In the genomic region with DNA sequence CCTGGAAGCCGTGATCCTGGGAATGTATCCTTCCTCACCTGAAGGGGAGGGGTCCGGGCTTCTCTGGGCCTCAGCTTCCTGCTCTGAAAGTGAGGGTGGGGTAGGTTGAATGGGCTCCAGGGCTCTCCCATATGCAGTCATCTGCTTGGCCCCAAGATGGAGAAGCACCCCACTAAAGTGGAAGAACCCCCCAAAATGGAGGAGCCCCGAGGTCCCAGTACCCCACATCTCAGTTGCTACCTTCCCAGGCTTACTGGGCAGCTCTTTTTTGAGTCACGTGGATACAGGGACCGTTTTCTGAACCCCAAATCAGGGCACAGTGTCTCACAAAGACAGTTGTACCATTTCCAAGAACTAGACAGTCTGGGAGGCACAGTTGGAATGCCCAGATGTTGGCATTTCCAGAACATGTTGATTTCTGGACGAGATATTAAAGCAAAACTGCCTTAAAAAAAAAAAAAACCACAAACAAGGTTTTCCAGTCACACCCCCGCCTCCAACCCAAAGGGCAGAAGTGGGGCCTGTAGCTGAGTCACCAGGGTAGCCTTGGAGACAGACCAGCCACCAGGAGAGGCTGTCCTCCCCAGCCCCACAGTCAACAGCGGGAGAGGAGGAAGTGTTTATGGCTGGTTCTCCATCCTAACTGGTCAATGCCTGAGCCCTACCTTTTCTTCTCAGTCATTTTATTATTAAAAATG, we compare ENCODE assay signal across 8 cellular contexts. TPM values are rescaled to one million over a fixed set of nuclear protein-coding genes. Genes with fewer than 3 reads are reported as not detected.
DNase-seq lines count a peak whose midpoint lies in the region; ATAC-seq, FAIRE-seq and TF ChIP-seq lines count a peak whose summit lies in the region.

No MANE protein-coding gene starts in this region.

- H3K4me3 ChIP-seq in SK-N-SH (ENCODE audit: low read depth in 2 of 2, low read length in 1 of 2): no peak overlapping the region
- H3K4me3 ChIP-seq in esophagus (ENCODE audit: low read depth in 1 of 2, low read length in 2 of 2): no peak overlapping the region
- H3K4me3 ChIP-seq in small intestine (ENCODE audit: low read depth in 1 of 2, low read length in 2 of 2): no peak overlapping the region

- H3K27me3 Mint-ChIP-seq in natural killer cell treated with Interleukin-12 subunit alpha and Interleukin-12 subunit beta and Interleukin-15 and Interleukin-18, amount 100 ng/mL, for 72 hours: no peaks in the 10 kb centered on the region

- peak; percentile 16; the same call in 1 of the 2 replicates for TF ChIP-seq CTCF in SK-N-SH (IDR thresholded peaks at IDR 0.05)

- peaks cover 14 to 30% of the 10 kb centered on the region in 2 experiments for H3K4me1 ChIP-seq in SK-N-SH (ENCODE audit: control insufficient read depth in 1 of 2, insufficient read depth in 2 of 2, low read depth in 1 of 2, low read length in 1 of 2)
- no peaks in the 10 kb centered on the region for H3K4me1 ChIP-seq in esophagus (ENCODE audit: control insufficient read depth in 2 of 2, insufficient read depth in 2 of 2, low read length in 1 of 2)
- H3K4me1 ChIP-seq in small intestine (ENCODE audit: control insufficient read depth in 2 of 2, insufficient read depth in 1 of 2, low read depth in 1 of 2, low read length in 1 of 2): no peaks in the 10 kb centered on the region

- TF ChIP-seq RAD21 in SK-N-SH (IDR thresholded peaks at IDR 0.05; ENCODE audit: low read length): no peak

- FAIRE-seq in GM12891 (lab: Jason Lieb, UNC) (peak; percentile 16), small intestine (lab: Jason Lieb, UNC) (no peak)

- H3K36me3 ChIP-seq in SK-N-SH (replicated peaks in 1 of 2; ENCODE audit: control insufficient read depth in 1 of 2, insufficient read depth in 2 of 2, low read length in 1 of 2) (no peaks in the 10 kb centered on the region), esophagus (ENCODE audit: control insufficient read depth in 2 of 2, insufficient read depth in 2 of 2, low read length in 1 of 2) (no peaks in the 10 kb centered on the region), small intestine (ENCODE audit: control insufficient read depth in 2 of 2, insufficient read depth in 2 of 2, low read length in 2 of 2) (no peaks in the 10 kb centered on the region)

- H3K9ac ChIP-seq in SK-N-SH: no peak overlapping the region

- H3K27me3 ChIP-seq in SK-N-SH (ENCODE audit: insufficient read depth) (no peaks in the 10 kb centered on the region), esophagus (ENCODE audit: control insufficient read depth in 1 of 2, insufficient read depth in 2 of 2, low read length in 2 of 2) (no peaks in the 10 kb centered on the region), small intestine (ENCODE audit: control insufficient read depth in 2 of 2, insufficient read depth in 2 of 2, low read length in 2 of 2) (no peaks in the 10 kb centered on the region)

- no peak; a peak in 1 of 4 replicates for TF ChIP-seq EP300 in SK-N-SH (IDR thresholded peaks at IDR 0.05; ENCODE audit: borderline replicate concordance in 1 of 2, low read depth in 1 of 2, low read length in 1 of 2)

- H3K9me3 ChIP-seq in SK-N-SH: no peaks in the 10 kb centered on the region
- H3K9me3 ChIP-seq in esophagus (ENCODE audit: control insufficient read depth in 2 of 2, insufficient read depth in 1 of 2, low read depth in 1 of 2, low read length in 1 of 2): no peaks in the 10 kb centered on the region
- no peaks in the 10 kb centered on the region for H3K9me3 ChIP-seq in small intestine (ENCODE audit: control insufficient read depth, low read depth)

- H3K4me1 Mint-ChIP-seq in natural killer cell treated with Interleukin-12 subunit alpha and Interleukin-12 subunit beta and Interleukin-15 and Interleukin-18, amount 100 ng/mL, for 72 hours (ENCODE audit: low read depth in 2 of 2): peaks cover 9 to 14% of the 10 kb centered on the region in 2 donors

- peak overlapping the region; percentile 65 for H3K4me2 ChIP-seq in SK-N-SH

- H4K20me1 ChIP-seq in SK-N-SH (ENCODE audit: insufficient read depth): no peaks in the 10 kb centered on the region

- DNase-seq in GM12891 (ENCODE audit: insufficient read length, low spot score) (no peak), SK-N-SH (peak; percentile 69), small intestine (no peak), HuH-7.5 (ENCODE audit: low spot score) (no peak), NCI-H1048 (lab: John Stamatoyannopoulos, UW) (no peak)
- DNase-seq in natural killer cell treated with Interleukin-12 subunit alpha and Interleukin-12 subunit beta and Interleukin-15 and Interleukin-18, amount 100 ng/mL, for 72 hours (ENCODE audit: low spot score): no peak

- no peaks in the 10 kb centered on the region for H3F3A ChIP-seq in SK-N-SH (replicated peaks; ENCODE audit: insufficient read depth)

- peak; percentile 66 to 68 for ATAC-seq in natural killer cell treated with Interleukin-12 subunit alpha and Interleukin-12 subunit beta and Interleukin-15 and Interleukin-18, amount 100 ng/mL, for 72 hours
- ATAC-seq in HG03354 (IDR thresholded peaks at IDR 0.05; ENCODE audit: poor library complexity, severe bottlenecking, unreplicated experiment): no peak

- H3K9me3 Mint-ChIP-seq in natural killer cell treated with Interleukin-12 subunit alpha and Interleukin-12 subunit beta and Interleukin-15 and Interleukin-18, amount 100 ng/mL, for 72 hours: no peaks in the 10 kb centered on the region

- H3K79me2 ChIP-seq in SK-N-SH (ENCODE audit: insufficient read depth): no peaks in the 10 kb centered on the region

- no peaks in the 10 kb centered on the region for H3K36me3 Mint-ChIP-seq in natural killer cell treated with Interleukin-12 subunit alpha and Interleukin-12 subunit beta and Interleukin-15 and Interleukin-18, amount 100 ng/mL, for 72 hours

- POLR2A ChIA-PET in SK-N-SH (lab: Yijun Ruan, JAX): no interaction called here

- TF ChIP-seq POLR2A in GM12891 (IDR thresholded peaks at IDR 0.05; ENCODE audit: low read depth, low read length): no peak

- H3K27ac ChIP-seq in SK-N-SH (ENCODE audit: low read depth in 2 of 2, low read length in 1 of 2) (peak overlapping the region; percentile 64 to 75), esophagus (ENCODE audit: low read depth in 2 of 2, low read length in 1 of 2) (peak overlapping the region; percentile 22 to 38), small intestine (ENCODE audit: low read depth in 1 of 2, low read length in 1 of 2) (peak overlapping the region in 1 of 2 donors; percentile 77)

- H3K9me2 ChIP-seq in SK-N-SH: no peaks in the 10 kb centered on the region

- CTCF ChIA-PET in SK-N-SH (lab: Yijun Ruan, JAX): interaction anchor here (1.0 to 5.7 kb wide), 5 partner anchors 7 to 723 kb away, joined by 3 to 23 read pairs (median 9); no protein-coding TSS in a partner anchor

- H3K4me3 Mint-ChIP-seq in natural killer cell treated with Interleukin-12 subunit alpha and Interleukin-12 subunit beta and Interleukin-15 and Interleukin-18, amount 100 ng/mL, for 72 hours: no peak overlapping the region

- H2AFZ ChIP-seq in SK-N-SH (ENCODE audit: low read depth): peak overlapping the region; percentile 54

- WGBS in SK-N-SH (ENCODE audit: low lambda C conversion rate): 46% methylated on average over 8 of the region's 8 CpGs
- WGBS in esophagus, 2 donors: 28 to 34% methylated on average over 8 of the region's 8 CpGs
- 11 to 34% (median 30%) methylated on average over 8 of the region's 8 CpGs for WGBS in small intestine, 3 donors

- no peak overlapping the region for H3K27ac Mint-ChIP-seq in natural killer cell treated with Interleukin-12 subunit alpha and Interleukin-12 subunit beta and Interleukin-15 and Interleukin-18, amount 100 ng/mL, for 72 hours

TF ChIP-seq in GM12891, 5 proteins besides CTCF, POLR2A, EP300 and RAD21:
- no peak for TF ChIP-seq TAF1 (IDR thresholded peaks at IDR 0.05; ENCODE audit: low read depth, low read length)
- no peak for TF ChIP-seq POLR2AphosphoS5 (IDR thresholded peaks at IDR 0.05; ENCODE audit: low read depth, low read length)
- TF ChIP-seq PAX5 (IDR thresholded peaks at IDR 0.05; ENCODE audit: insufficient read depth, low read length, severe bottlenecking): no peak
- no peak for TF ChIP-seq SPI1 (IDR thresholded peaks at IDR 0.05; ENCODE audit: low read depth, low read length)
- no peak for TF ChIP-seq POU2F2 (IDR thresholded peaks at IDR 0.05; ENCODE audit: low read depth, low read length)

TF ChIP-seq in SK-N-SH, 30 proteins besides CTCF, POLR2A, EP300 and RAD21 (continues in another document):
- TF ChIP-seq TEAD4 (IDR thresholded peaks at IDR 0.05; ENCODE audit: borderline replicate concordance, insufficient read depth) (no peak), RXRA (IDR thresholded peaks at IDR 0.05; ENCODE audit: borderline replicate concordance, low read depth) (peak; percentile 14; the same call in 1 of the 2 replicates), GABPA (IDR thresholded peaks at IDR 0.05; ENCODE audit: low read depth) (no peak), FOSL2 (IDR thresholded peaks at IDR 0.05; ENCODE audit: borderline replicate concordance, low read depth) (peak; percentile 81), NFIC (IDR thresholded peaks at IDR 0.05; ENCODE audit: borderline replicate concordance) (no peak), FOXJ3 (CRISPR knock-in tag; IDR thresholded peaks at IDR 0.05) (no peak)
- TF ChIP-seq, protein P1, sequence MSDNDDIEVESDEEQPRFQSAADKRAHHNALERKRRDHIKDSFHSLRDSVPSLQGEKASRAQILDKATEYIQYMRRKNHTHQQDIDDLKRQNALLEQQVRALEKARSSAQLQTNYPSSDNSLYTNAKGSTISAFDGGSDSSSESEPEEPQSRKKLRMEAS (IDR thresholded peaks at IDR 0.05; ENCODE audit: low read depth): no peak

RNA-seq across cellular contexts. Expression of gene VASH1, which starts 12.1 kb away (rescaled TPM):
- 2.6 TPM for polyA plus RNA-seq in GM12891 (2012; ENCODE audit: low read depth, missing spikeins)
- polyA plus RNA-seq in SK-N-SH (2012; rRNA removed) (4.8 and 4.9 TPM in 2 replicates), esophagus (1 to 10 TPM; 1.9 to 2.4 TPM), small intestine (1 to 10 TPM; 1.3 to 8.9 (median 1.6) TPM)
- polyA plus RNA-seq in SK-N-SH (2012; cell fraction: cytosol; rRNA removed): 2.1 and 2.8 TPM in 2 replicates
- polyA plus RNA-seq in SK-N-SH (2012; cell fraction: nucleus; rRNA removed): 18.6 and 33.7 TPM in 2 replicates
- total RNA-seq in natural killer cell treated with Interleukin-12 subunit alpha and Interleukin-12 subunit beta and Interleukin-15 and Interleukin-18, amount 100 ng/mL, for 72 hours: 1 to 10 TPM; 1.2 to 1.9 TPM

RNA-seq across cellular contexts. Expression of gene ANGEL1, which starts 39.3 kb away (rescaled TPM):
- 7.7 TPM for polyA plus RNA-seq in GM12891 (2012; ENCODE audit: low read depth, missing spikeins)
- polyA plus RNA-seq in SK-N-SH (2012; rRNA removed) (14.1 and 20.7 TPM in 2 replicates), esophagus (1 to 10 TPM; 3.7 to 5.1 TPM), small intestine (1 to 10 TPM; 1.6 to 8.8 (median 2.7) TPM)
- polyA plus RNA-seq in SK-N-SH (2012; cell fraction: cytosol; rRNA removed): 7.5 and 9.8 TPM in 2 replicates
- polyA plus RNA-seq in SK-N-SH (2012; cell fraction: nucleus; rRNA removed): 48.0 and 56.1 TPM in 2 replicates
- total RNA-seq in natural killer cell treated with Interleukin-12 subunit alpha and Interleukin-12 subunit beta and Interleukin-15 and Interleukin-18, amount 100 ng/mL, for 72 hours: 10 to 100 TPM; 11.7 to 14.6 TPM

RNA-seq across cellular contexts. Expression of gene LRRC74A, which starts 52.9 kb away (rescaled TPM):
- not detected for polyA plus RNA-seq in GM12891 (2012; ENCODE audit: low read depth, missing spikeins)
- polyA plus RNA-seq in SK-N-SH (2012; rRNA removed) (not detected in 2 replicates), esophagus (not detected), small intestine (not detected)
- polyA plus RNA-seq in SK-N-SH (2012; cell fraction: cytosol; rRNA removed): not detected in 2 replicates
- polyA plus RNA-seq in SK-N-SH (2012; cell fraction: nucleus; rRNA removed): not detected in 2 replicates
- total RNA-seq in natural killer cell treated with Interleukin-12 subunit alpha and Interleukin-12 subunit beta and Interleukin-15 and Interleukin-18, amount 100 ng/mL, for 72 hours: not detected
